1 cellular context compared by ENCODE assay signal in genomic region chr1:16114527-16115467, GRCh38.
TF ChIP-seq lines count a peak whose summit lies in the region.

No MANE protein-coding gene starts in this region.

TF ChIP-seq in WTC11, 78 proteins besides CTCF, POLR2A, EP300 and RAD21 (continued from another document):
- no peak for TF ChIP-seq AR (CRISPR knock-in tag; IDR thresholded peaks at IDR 0.05)
TF ChIP-seq in WTC11: peak in this region for 2.
